ENCODE assay signal across 12 cellular contexts in genomic region chr14:99654235-99655000, GRCh38. TPM values are rescaled to one million over a fixed set of nuclear protein-coding genes. Genes with fewer than 3 reads are reported as not detected.
A peak's percentile ranks its signal among the peaks of the same experiment; 100 is the strongest.
DNase-seq lines count a peak whose midpoint lies in the region; ATAC-seq, FAIRE-seq and TF ChIP-seq lines count a peak whose summit lies in the region.
"Had no signal": no experiment of that assay in that cellular context is flagged by ENCODE, and none has a peak within 500 bp of the region (broad histone marks: within the 10 kb centered on the region; RNA-seq: fewer than 3 reads in every experiment).

No MANE protein-coding gene starts in this region.

- H3K27ac Mint-ChIP-seq in natural killer cell treated with Interleukin-12 subunit alpha and Interleukin-12 subunit beta and Interleukin-15 and Interleukin-18, amount 100 ng/mL, for 72 hours, result no peak overlapping the region

- peak; percentile 68 for DNase-seq in D721Med (ENCODE audit: insufficient read length, low spot score)
- peak; percentile 69 for DNase-seq in NCI-H524 treated with DMSO at 0.1 percent for 48 hours (lab: John Stamatoyannopoulos, UW)
- peak; percentile 29 for DNase-seq in epithelial cell of proximal tubule (ENCODE audit: low read depth)
- no peak for DNase-seq in omental fat pad (ENCODE audit: low spot score)
- no peak for DNase-seq in NCI-H1417 (lab: John Stamatoyannopoulos, UW)
- DNase-seq in natural killer cell treated with Interleukin-12 subunit alpha and Interleukin-12 subunit beta and Interleukin-15 and Interleukin-18, amount 100 ng/mL, for 72 hours (ENCODE audit: low spot score), result no peak
- no peak for DNase-seq in NCI-H1694 (lab: John Stamatoyannopoulos, UW)
- DNase-seq: activated gamma-delta T cell treated with Interleukin-2 at 50 U/mL for 16 hours; stimulated activated CD4-positive, alpha-beta T cell treated with anti-CD3 and anti-CD28 coated beads, Interleukin-4, amount 100 ng/mL, for 1 hour had no signal

- no peak for TF ChIP-seq CTCF in D721Med (IDR thresholded peaks at IDR 0.05; ENCODE audit: insufficient read depth, missing control alignments)
- TF ChIP-seq CTCF in epithelial cell of proximal tubule (conservative IDR thresholded peaks at IDR 0.05; ENCODE audit: low read depth, low read length), result no peak
- no peak for TF ChIP-seq CTCF in omental fat pad (IDR thresholded peaks at IDR 0.05)

- no peak for FAIRE-seq in D721Med (lab: Jason Lieb, UNC)
- FAIRE-seq: GM18507, RCC 7860 had no signal

- H3K4me1 Mint-ChIP-seq in natural killer cell treated with Interleukin-12 subunit alpha and Interleukin-12 subunit beta and Interleukin-15 and Interleukin-18, amount 100 ng/mL, for 72 hours (ENCODE audit: low read depth in 2 of 2), result no peaks in the 10 kb centered on the region

- H3K9me3 Mint-ChIP-seq in natural killer cell treated with Interleukin-12 subunit alpha and Interleukin-12 subunit beta and Interleukin-15 and Interleukin-18, amount 100 ng/mL, for 72 hours, result no peaks in the 10 kb centered on the region

- ATAC-seq in omental fat pad (ENCODE audit: low FRiP score) (peak; percentile 67), GM18517 (IDR thresholded peaks at IDR 0.05; ENCODE audit: unreplicated experiment) (no peak)
- no peak for ATAC-seq in natural killer cell treated with Interleukin-12 subunit alpha and Interleukin-12 subunit beta and Interleukin-15 and Interleukin-18, amount 100 ng/mL, for 72 hours

- H3K4me3 ChIP-seq in epithelial cell of proximal tubule (ENCODE audit: low read depth, low read length), result no peak overlapping the region

- H3K36me3 Mint-ChIP-seq in natural killer cell treated with Interleukin-12 subunit alpha and Interleukin-12 subunit beta and Interleukin-15 and Interleukin-18, amount 100 ng/mL, for 72 hours, result no peaks in the 10 kb centered on the region

- H3K4me3 Mint-ChIP-seq in natural killer cell treated with Interleukin-12 subunit alpha and Interleukin-12 subunit beta and Interleukin-15 and Interleukin-18, amount 100 ng/mL, for 72 hours, result no peak overlapping the region

- peaks cover 29 to 33% of the 10 kb centered on the region in 2 donors for H3K27me3 Mint-ChIP-seq in natural killer cell treated with Interleukin-12 subunit alpha and Interleukin-12 subunit beta and Interleukin-15 and Interleukin-18, amount 100 ng/mL, for 72 hours

RNA-seq across cellular contexts. Expression of gene HHIPL1, which starts 9.5 kb away (rescaled TPM):
- 0.87 and 4.9 TPM in 2 replicates for total RNA-seq in epithelial cell of proximal tubule
- 1 to 10 TPM; 2.2 to 4.7 (median 3.6) TPM for total RNA-seq in omental fat pad
- total RNA-seq in natural killer cell treated with Interleukin-12 subunit alpha and Interleukin-12 subunit beta and Interleukin-15 and Interleukin-18, amount 100 ng/mL, for 72 hours, result not detected

RNA-seq across cellular contexts. Expression of gene CYP46A1, which starts 29.7 kb away (rescaled TPM):
- under 0.01 TPM in 1 of 2 replicates, not detected in the other for total RNA-seq in epithelial cell of proximal tubule
- total RNA-seq in omental fat pad, result 1 to 10 TPM in 1 of 4 donors, under 1 TPM in 3; 0.94 to 2.4 (median 0.95) TPM
- under 1 TPM in 1 of 2 donors, not detected in 1; 0.11 TPM for total RNA-seq in natural killer cell treated with Interleukin-12 subunit alpha and Interleukin-12 subunit beta and Interleukin-15 and Interleukin-18, amount 100 ng/mL, for 72 hours

RNA-seq across cellular contexts. Expression of gene CCDC85C, which starts 50.4 kb away (rescaled TPM):
- total RNA-seq in epithelial cell of proximal tubule (29.6 and 34.8 TPM in 2 replicates), omental fat pad (10 to 100 TPM in 2 of 4 donors, 1 to 10 TPM in 2; 3.3 to 17.7 (median 8.3) TPM)
- 1 to 10 TPM; 2.7 to 3.6 TPM for total RNA-seq in natural killer cell treated with Interleukin-12 subunit alpha and Interleukin-12 subunit beta and Interleukin-15 and Interleukin-18, amount 100 ng/mL, for 72 hours

Comparison
In these comparisons a context has a peak if more than half of its experiments do, and no peak if none do; other contexts are left out.
1. DNase-seq: peak in D721Med (single experiment), NCI-H524 treated with DMSO at 0.1 percent for 48 hours (single experiment) and epithelial cell of proximal tubule (single experiment); none in omental fat pad (single experiment), NCI-H1417 (0 of 3), natural killer cell treated with Interleukin-12 subunit alpha and Interleukin-12 subunit beta and Interleukin-15 and Interleukin-18, amount 100 ng/mL, for 72 hours (single experiment) and NCI-H1694 (single experiment).